7 cellular contexts compared by ENCODE assay signal in the genomic region with DNA sequence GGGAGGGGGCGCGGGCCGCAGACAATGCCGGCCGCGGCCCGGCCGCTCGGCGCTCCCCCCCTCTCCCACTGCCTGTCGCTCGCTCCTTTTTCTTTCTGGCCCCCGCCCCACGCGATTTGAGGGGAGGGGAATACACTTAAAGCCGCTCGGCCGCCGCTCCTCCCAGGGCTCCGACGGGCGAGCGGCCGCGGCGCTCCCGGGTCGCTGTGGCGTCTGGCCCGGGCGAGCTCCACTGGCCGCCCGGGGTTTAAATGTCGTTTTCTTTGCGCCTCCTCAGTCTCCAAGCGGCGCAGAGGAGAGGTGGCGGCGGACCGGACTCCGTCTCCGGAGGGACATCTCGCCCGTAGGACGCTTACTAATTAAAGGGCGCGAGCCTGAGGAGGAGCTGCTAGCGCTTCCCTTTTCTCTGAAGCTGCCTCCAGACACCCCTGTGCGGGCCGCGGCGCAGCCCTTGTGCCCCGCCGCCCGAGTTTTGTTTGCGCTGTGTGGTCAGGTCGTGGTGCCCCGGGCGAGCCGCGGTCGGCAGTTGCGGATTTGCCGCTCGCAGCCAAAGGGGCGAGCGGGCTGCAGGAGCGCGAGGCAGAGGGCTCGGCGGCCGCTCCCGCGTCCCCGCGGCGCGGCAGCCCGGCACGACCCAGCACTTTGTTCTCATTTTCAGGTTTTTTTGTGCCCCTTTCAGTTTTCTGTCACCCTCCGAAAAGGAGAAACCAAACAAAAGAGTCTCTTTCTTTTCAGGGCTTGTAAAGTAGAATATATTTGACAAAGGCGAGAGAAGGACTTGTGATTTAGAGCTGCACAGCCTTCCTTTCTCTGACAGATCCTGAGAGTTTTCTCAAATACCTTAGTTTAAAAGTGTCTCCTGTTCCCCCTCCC. TPM values are rescaled to one million over a fixed set of nuclear protein-coding genes. Genes with fewer than 3 reads are reported as not detected.
DNase-seq lines count a peak whose midpoint lies in the region; ATAC-seq, FAIRE-seq and TF ChIP-seq lines count a peak whose summit lies in the region.

No MANE protein-coding gene starts in this region.

- TF ChIP-seq POLR2A in GM12892 (IDR thresholded peaks at IDR 0.05; ENCODE audit: low read depth, low read length) = no peak

- ATAC-seq in GM21381 (IDR thresholded peaks at IDR 0.05; ENCODE audit: unreplicated experiment) = no peak

- FAIRE-seq in GM12892 (lab: Jason Lieb, UNC) = peak; percentile 81

- peak overlapping the region; percentile 82 for H3K4me3 ChIP-seq in fibroblast of the aortic adventitia (ENCODE audit: low read depth, low read length)

- H3K27ac Mint-ChIP-seq in activated T-helper 1 cell treated with anti-CD3 and anti-CD28 coated beads, Interleukin-12 subunit alpha, Interleukin-12 subunit beta, Interleukin-2, Interleukin-4 antibody, amounts not matched to agents 30 ng/mL and 10 ng/mL and 1 ng/mL, durations not matched to agents 14 hours and 24 hours and 36 hours = peak overlapping the region; percentile 61
- H3K27ac Mint-ChIP-seq in nephron progenitor cell = peak overlapping the region; percentile 74

- intact Hi-C loops in activated T-helper 1 cell treated with anti-CD3 and anti-CD28 coated beads, Interleukin-12 subunit alpha, Interleukin-12 subunit beta, Interleukin-2, Interleukin-4 antibody, amounts not matched to agents 30 ng/mL and 10 ng/mL and 1 ng/mL, durations not matched to agents 14 hours and 24 hours and 36 hours (cut with micrococcal nuclease) = loop anchor here (5.0 kb wide), 3 partner anchors 324 to 974 kb away; partner anchors contain the start of gene KIF2A

- H3K4me3 Mint-ChIP-seq in activated T-helper 1 cell treated with anti-CD3 and anti-CD28 coated beads, Interleukin-12 subunit alpha, Interleukin-12 subunit beta, Interleukin-2, Interleukin-4 antibody, amounts not matched to agents 30 ng/mL and 10 ng/mL and 1 ng/mL, durations not matched to agents 14 hours and 24 hours and 36 hours = peak overlapping the region; percentile 88
- peak overlapping the region; percentile 95 for H3K4me3 Mint-ChIP-seq in nephron progenitor cell

- DNase-seq in GM12892 (ENCODE audit: insufficient read length) (peak; percentile 20), NCI-H748 (lab: John Stamatoyannopoulos, UW; ENCODE audit: unreplicated experiment) (peak; percentile 78), fibroblast of the aortic adventitia (ENCODE audit: low read depth) (peak; percentile 32), nephron progenitor cell (peak; percentile 52), NCI-H2029 treated with DMSO at 0.1 percent for 48 hours (lab: John Stamatoyannopoulos, UW) (no peak)
- DNase-seq in activated T-helper 1 cell treated with anti-CD3 and anti-CD28 coated beads, Interleukin-12 subunit alpha, Interleukin-12 subunit beta, Interleukin-2, Interleukin-4 antibody, amounts not matched to agents 30 ng/mL and 10 ng/mL and 1 ng/mL, durations not matched to agents 14 hours and 24 hours and 36 hours (ENCODE audit: low spot score) = peak; percentile 17

- H3K4me1 Mint-ChIP-seq in activated T-helper 1 cell treated with anti-CD3 and anti-CD28 coated beads, Interleukin-12 subunit alpha, Interleukin-12 subunit beta, Interleukin-2, Interleukin-4 antibody, amounts not matched to agents 30 ng/mL and 10 ng/mL and 1 ng/mL, durations not matched to agents 14 hours and 24 hours and 36 hours (ENCODE audit: low read depth) = peaks cover 38% of the 10 kb centered on the region
- peaks cover 61% of the 10 kb centered on the region for H3K4me1 Mint-ChIP-seq in nephron progenitor cell

- peaks cover 38% of the 10 kb centered on the region for H3K27me3 Mint-ChIP-seq in activated T-helper 1 cell treated with anti-CD3 and anti-CD28 coated beads, Interleukin-12 subunit alpha, Interleukin-12 subunit beta, Interleukin-2, Interleukin-4 antibody, amounts not matched to agents 30 ng/mL and 10 ng/mL and 1 ng/mL, durations not matched to agents 14 hours and 24 hours and 36 hours (ENCODE audit: insufficient read depth)
- H3K27me3 Mint-ChIP-seq in nephron progenitor cell (ENCODE audit: low read depth, poor library complexity) = peaks cover 6% of the 10 kb centered on the region

- no peaks in the 10 kb centered on the region for H3K9me3 Mint-ChIP-seq in activated T-helper 1 cell treated with anti-CD3 and anti-CD28 coated beads, Interleukin-12 subunit alpha, Interleukin-12 subunit beta, Interleukin-2, Interleukin-4 antibody, amounts not matched to agents 30 ng/mL and 10 ng/mL and 1 ng/mL, durations not matched to agents 14 hours and 24 hours and 36 hours
- H3K9me3 Mint-ChIP-seq in nephron progenitor cell = peaks cover 19% of the 10 kb centered on the region

- TF ChIP-seq CTCF in fibroblast of the aortic adventitia (IDR thresholded peaks at IDR 0.05; ENCODE audit: insufficient read depth, low read length) = no peak
- no peak for TF ChIP-seq CTCF in nephron progenitor cell (IDR thresholded peaks at IDR 0.05)

- peaks cover 17% of the 10 kb centered on the region for H3K36me3 Mint-ChIP-seq in activated T-helper 1 cell treated with anti-CD3 and anti-CD28 coated beads, Interleukin-12 subunit alpha, Interleukin-12 subunit beta, Interleukin-2, Interleukin-4 antibody, amounts not matched to agents 30 ng/mL and 10 ng/mL and 1 ng/mL, durations not matched to agents 14 hours and 24 hours and 36 hours (ENCODE audit: low read depth)
- H3K36me3 Mint-ChIP-seq in nephron progenitor cell (ENCODE audit: low read depth) = peaks cover 34% of the 10 kb centered on the region

RNA-seq across cellular contexts. Expression of gene ZSWIM6, which starts 1.5 kb away (rescaled TPM):
- 1.4 TPM for polyA plus RNA-seq in GM12892 (2012; ENCODE audit: missing spikeins)
- 9.6 TPM in 2 replicates for total RNA-seq in activated T-helper 1 cell treated with anti-CD3 and anti-CD28 coated beads, Interleukin-12 subunit alpha, Interleukin-12 subunit beta, Interleukin-2, Interleukin-4 antibody, amounts not matched to agents 30 ng/mL and 10 ng/mL and 1 ng/mL, durations not matched to agents 14 hours and 24 hours and 36 hours
- total RNA-seq in fibroblast of the aortic adventitia (ENCODE audit: low replicate concordance) = 3.1 and 6.9 TPM in 2 replicates
